24 cellular contexts compared by ENCODE assay signal in genomic region chr3:38620236-38620635, GRCh38. TPM values are rescaled to one million over a fixed set of nuclear protein-coding genes. Genes with fewer than 3 reads are reported as not detected.
"Had no signal": no experiment of that assay in that cellular context is flagged by ENCODE, and none has a peak within 500 bp of the region (broad histone marks: within the 10 kb centered on the region; RNA-seq: fewer than 3 reads in every experiment).

No MANE protein-coding gene starts in this region.

- ATAC-seq: activated CD8-positive, alpha-beta T cell treated with anti-CD3 and anti-CD28 coated beads, Interleukin-2, amount 10 ng/mL, durations not matched to agents 7 days and 5 days; activated naive CD8-positive, alpha-beta T cell treated with anti-CD3 and anti-CD28 coated beads, Interleukin-2, amount 50 U/mL, for 24 hours; effector memory CD8-positive, alpha-beta T cell; esophagus mucosa; gastroesophageal sphincter; left cardiac atrium; natural killer cell treated with Interleukin-12 subunit alpha and Interleukin-12 subunit beta and Interleukin-15 and Interleukin-18, amount 100 ng/mL, for 72 hours had no signal

- H3K27me3 ChIP-seq: colonic mucosa, gastroesophageal sphincter, neutrophil, ovary, suprapubic skin, tibial nerve had no signal

- H3K27ac ChIP-seq: colonic mucosa, dorsolateral prefrontal cortex, gastroesophageal sphincter, neutrophil, ovary, prostate gland, suprapubic skin, tibial nerve had no signal

- H3K9me3 ChIP-seq: colonic mucosa, gastroesophageal sphincter, neutrophil, ovary, prostate gland, suprapubic skin, tibial nerve had no signal

- H3K36me3 ChIP-seq: colonic mucosa, gastroesophageal sphincter, neutrophil, ovary, prostate gland, suprapubic skin had no signal

- H3K4me3 ChIP-seq: colonic mucosa, dorsolateral prefrontal cortex, gastroesophageal sphincter, ovary, prostate gland, suprapubic skin, tibial nerve had no signal

- DNase-seq: activated CD4-positive, alpha-beta T cell treated with anti-CD3 and anti-CD28 coated beads for 1 hour; activated CD4-positive, alpha-beta T cell treated with anti-CD3 and anti-CD28 coated beads, Interleukin-2, amount 50 U/mL, for 1 hour; activated CD8-positive, alpha-beta T cell treated with anti-CD3 and anti-CD28 coated beads, Interleukin-2, amount 10 ng/mL, durations not matched to agents 7 days and 5 days; activated gamma-delta T cell; activated naive CD4-positive, alpha-beta T cell treated with anti-CD3 and anti-CD28 coated beads, Interleukin-2, amount 50 U/mL, for 16 hours; activated naive CD8-positive, alpha-beta T cell treated with anti-CD3 and anti-CD28 coated beads, Interleukin-2, amount 50 U/mL, for 24 hours; central memory CD4-positive, alpha-beta T cell; colonic mucosa; dorsolateral prefrontal cortex; effector memory CD8-positive, alpha-beta T cell; head of caudate nucleus; islet precursor cell; left cardiac atrium; ovary; stimulated activated CD4-positive, alpha-beta T cell treated with anti-CD3 and anti-CD28 coated beads, Interleukin-4, amount 100 ng/mL, for 24 hours; T-helper 9 cell had no signal

- H3K4me1 ChIP-seq: colonic mucosa, gastroesophageal sphincter, prostate gland, suprapubic skin, tibial nerve had no signal

RNA-seq across cellular contexts. Expression of gene SCN5A, which starts 29.3 kb away (rescaled TPM):
- total RNA-seq: activated T-helper 1 cell treated with anti-CD3 and anti-CD28 coated beads, Interleukin-12 subunit alpha, Interleukin-12 subunit beta, Interleukin-2, Interleukin-4 antibody, amounts not matched to agents 30 ng/mL and 10 ng/mL and 1 ng/mL, durations not matched to agents 14 hours and 24 hours and 36 hours; esophagus mucosa had no signal
